In the genomic region with DNA sequence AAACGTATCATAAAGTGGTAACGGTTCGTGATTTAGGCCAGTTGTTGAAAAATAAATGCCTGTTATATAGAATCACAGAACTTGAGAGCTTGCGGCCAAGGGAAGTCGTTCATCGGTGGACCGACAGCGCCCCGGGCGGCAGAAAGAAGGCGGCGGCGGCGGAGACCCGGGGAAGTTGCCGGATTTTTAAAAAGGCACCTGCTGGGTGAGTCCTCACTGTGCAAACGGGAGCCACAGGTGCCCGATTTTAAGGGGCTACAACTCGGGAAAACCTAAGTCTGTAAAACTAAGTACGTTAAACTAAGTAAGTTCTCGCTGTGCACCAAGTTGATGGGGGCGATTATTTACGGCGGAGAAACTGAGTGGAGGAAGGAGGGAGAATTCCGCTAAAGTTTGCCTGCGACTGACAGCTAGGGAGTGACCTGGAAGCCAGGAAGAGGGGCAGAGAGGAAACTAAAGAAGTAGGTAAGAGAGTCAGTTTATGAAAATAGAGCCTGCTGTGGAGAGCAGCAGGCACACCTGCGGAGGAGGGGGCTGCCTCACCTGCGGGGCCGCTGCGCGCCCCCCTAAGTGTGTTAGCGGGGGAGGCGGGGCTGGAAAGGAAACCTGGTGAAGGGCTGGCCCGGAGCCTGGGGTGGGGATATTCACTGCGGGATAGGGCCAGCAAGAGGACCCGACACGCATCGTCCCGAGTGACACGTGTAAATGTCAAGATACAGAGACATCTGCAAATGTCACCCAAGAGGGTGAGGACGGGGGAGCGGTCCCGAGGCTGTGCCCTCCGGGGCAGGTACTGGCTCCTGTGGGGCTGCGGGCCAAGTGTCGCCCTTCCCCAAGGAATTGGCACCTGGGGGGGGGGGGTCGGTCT, we compare ENCODE assay signal across 9 cellular contexts. TPM values are rescaled to one million over a fixed set of nuclear protein-coding genes. Genes with fewer than 3 reads are reported as not detected.
DNase-seq lines count a peak whose midpoint lies in the region; ATAC-seq, FAIRE-seq and TF ChIP-seq lines count a peak whose summit lies in the region.
"Had no signal": no experiment of that assay in that cellular context is flagged by ENCODE, and none has a peak within 500 bp of the region (broad histone marks: within the 10 kb centered on the region; RNA-seq: fewer than 3 reads in every experiment).

No MANE protein-coding gene starts in this region.

- no peak overlapping the region for H2BK5ac ChIP-seq in H1 (ENCODE audit: low read depth, low read length)

- H3K23ac ChIP-seq in H1 (ENCODE audit: insufficient read length) = no peak overlapping the region

- POLR2A ChIA-PET in H1 (lab: Charles Lee; ENCODE audit: partially characterized antibody) = no interaction called here

- peak; percentile 81 to 89 for TF ChIP-seq RAD21 in H1 (IDR thresholded peaks at IDR 0.05 in 1 of 2, conservative IDR thresholded peaks at IDR 0.05 in 1 of 2; ENCODE audit: low read depth in 2 of 2, low read length in 2 of 2)

- no peak overlapping the region for H2BK15ac ChIP-seq in H1 (ENCODE audit: low read length)

- TF ChIP-seq POLR2A in H1 (IDR thresholded peaks at IDR 0.05; ENCODE audit: control extremely low read depth in 1 of 2, low read depth in 2 of 2, low read length in 2 of 2) = no peak

- H3K18ac ChIP-seq in H1 (ENCODE audit: extremely low read depth, low read length) = no peak overlapping the region

- H3K9me3 ChIP-seq in H1 (ENCODE audit: insufficient read depth in 2 of 2, low read depth in 1 of 2, low read length in 1 of 2) = no peaks in the 10 kb centered on the region; a peak in 1 of 4 replicates
- H3K9me3 ChIP-seq: neutrophil had no signal

- no peak overlapping the region for H3K4ac ChIP-seq in H1 (replicated peaks; ENCODE audit: insufficient read length, low read depth, low read length)

- H3K9ac ChIP-seq in H1 (replicated peaks in 1 of 4; ENCODE audit: extremely low read depth in 1 of 4, low read depth in 3 of 4, low read length in 3 of 4) = no peak overlapping the region

- H4K5ac ChIP-seq in H1 (ENCODE audit: insufficient read length, low read depth, low read length) = no peak overlapping the region

- H2BK12ac ChIP-seq in H1 (ENCODE audit: low read depth, low read length) = no peak overlapping the region

- H2BK120ac ChIP-seq in H1 (replicated peaks; ENCODE audit: low read depth, low read length) = no peak overlapping the region

- DNase-seq in Ammon's horn (ENCODE audit: low spot score) (peak; percentile 56), H1 (ENCODE audit: low read depth in 1 of 2, low spot score in 2 of 2) (peak in 1 of 2 experiments; percentile 85), lung microvascular endothelial cell (ENCODE audit: low read depth in 2 of 2) (peak; percentile 57 to 66), NAMALWA (ENCODE audit: low spot score) (no peak), NCI-H187 (lab: John Stamatoyannopoulos, UW) (no peak)
- peak; percentile 14 for DNase-seq in activated CD4-positive, alpha-beta T cell treated with anti-CD3 and anti-CD28 coated beads for 1 hour
- peak; percentile 14 to 30 for DNase-seq in stimulated activated CD8-positive, alpha-beta memory T cell treated with anti-CD3 and anti-CD28 coated beads, Interleukin-2, amount 100 ng/mL, for 48 hours (ENCODE audit: low read depth in 2 of 2)

- no peak overlapping the region for H3K56ac ChIP-seq in H1 (replicated peaks; ENCODE audit: insufficient read length, low read depth, low read length)

- H2AFZ ChIP-seq in H1 (ENCODE audit: low read length) = no peak overlapping the region

- peaks cover 13% of the 10 kb centered on the region for H3K23me2 ChIP-seq in H1 (ENCODE audit: low read depth, low read length)

- no peak overlapping the region for H3K14ac ChIP-seq in H1 (ENCODE audit: insufficient read length)

- H3K79me2 ChIP-seq in H1 (ENCODE audit: control insufficient read depth in 1 of 2, insufficient read depth in 2 of 2, low read length in 2 of 2) = no peaks in the 10 kb centered on the region

- no peaks in the 10 kb centered on the region for H3K36me3 ChIP-seq in H1 (ENCODE audit: control insufficient read depth in 2 of 4, insufficient read depth in 4 of 4, low read length in 3 of 4)
- H3K36me3 ChIP-seq: neutrophil had no signal

- no peak overlapping the region for H3K27ac ChIP-seq in H1 (ENCODE audit: low read depth, low read length)
- H3K27ac ChIP-seq: neutrophil had no signal

- H2AK5ac ChIP-seq in H1 (ENCODE audit: low read depth, low read length) = no peak overlapping the region

- 7% methylated on average over 40 of the region's 47 CpGs; no CpG with 5 or more reads in 1 of the 2 experiments for WGBS in H1 (ENCODE audit: extremely low coverage in 1 of 2, insufficient coverage in 1 of 2, insufficient read length in 1 of 2, insufficient replicate concordance in 2 of 2, low coverage in 1 of 2, low lambda C conversion rate in 2 of 2, missing lambda C conversion rate in 1 of 2), 2 experiments

- no peak overlapping the region for H4K91ac ChIP-seq in H1 (replicated peaks; ENCODE audit: insufficient read length, low read length)

- TF ChIP-seq EP300 in H1 (IDR thresholded peaks at IDR 0.05; ENCODE audit: borderline replicate concordance in 1 of 2, low read depth in 2 of 2, low read length in 2 of 2) = no peak

- peak; percentile 69 to 85 (median 72) for TF ChIP-seq CTCF in H1 (IDR thresholded peaks at IDR 0.05; ENCODE audit: control extremely low read depth in 1 of 3, insufficient read depth in 1 of 3, low read depth in 1 of 3, low read length in 3 of 3)

- H2BK20ac ChIP-seq in H1 (ENCODE audit: low read length) = no peak overlapping the region

- FAIRE-seq in H1 (lab: Jason Lieb, UNC) = no peak

- H3K4me3 ChIP-seq in H1 (ENCODE audit: extremely low read depth in 1 of 4, insufficient read depth in 2 of 4, low read depth in 3 of 4, low read length in 4 of 4) = peak overlapping the region; percentile 45 to 68 (median 61)

- peaks cover 10 to 28% (median 27%) of the 10 kb centered on the region in 4 experiments for H3K27me3 ChIP-seq in H1 (replicated peaks in 1 of 4; ENCODE audit: control insufficient read depth in 3 of 4, extremely low read depth in 1 of 4, insufficient read depth in 3 of 4, low read length in 3 of 4)

- peak; percentile 60 for ATAC-seq in HG02759 (IDR thresholded peaks at IDR 0.05; ENCODE audit: unreplicated experiment)

- H3K79me1 ChIP-seq in H1 (ENCODE audit: low read depth, low read length) = no peaks in the 10 kb centered on the region

- H4K20me1 ChIP-seq in H1 (replicated peaks in 1 of 2; ENCODE audit: control insufficient read depth in 1 of 2, insufficient read depth in 2 of 2, low read length in 2 of 2) = no peaks in the 10 kb centered on the region

- CTCF ChIA-PET in H1 (lab: Charles Lee; ENCODE audit: partially characterized antibody) = interaction anchor here (0.7 to 2.0 kb wide), 23 partner anchors 14 to 453 kb away, joined by 3 to 10 read pairs (median 3); no protein-coding TSS in a partner anchor

- H3K4me2 ChIP-seq in H1 (ENCODE audit: insufficient read depth in 1 of 2, low read depth in 2 of 2, low read length in 2 of 2) = peak overlapping the region; percentile 66 to 90

- H4K8ac ChIP-seq in H1 (ENCODE audit: extremely low read depth, insufficient read depth, low read length) = no peak overlapping the region

- peaks cover 0 to 2% (median 0%) of the 10 kb centered on the region in 4 experiments; a peak in 4 of 7 replicates for H3K4me1 ChIP-seq in H1 (replicated peaks in 1 of 4; ENCODE audit: control insufficient read depth in 3 of 4, insufficient read depth in 4 of 4, low read length in 3 of 4)

TF ChIP-seq in H1, 55 proteins besides CTCF, POLR2A, EP300 and RAD21:
- 0 out of 2 replicates have a peak, but pooled peaks have one; percentile 12 for TF ChIP-seq JUND (IDR thresholded peaks at IDR 0.05; ENCODE audit: low read length)
- no peak for TF ChIP-seq EGR1 (IDR thresholded peaks at IDR 0.05; ENCODE audit: borderline replicate concordance, low read depth, low read length)
- 0 out of 2 replicates have a peak, but pooled peaks have one; percentile 21 for TF ChIP-seq YY1 (IDR thresholded peaks at IDR 0.05; ENCODE audit: low read depth, low read length)
- TF ChIP-seq GABPA (IDR thresholded peaks at IDR 0.05; ENCODE audit: borderline replicate concordance, insufficient read depth, low read length) = no peak
- peak in 1 of 2 experiments; percentile 40; a peak in 1 of 4 replicates for TF ChIP-seq SIN3A (conservative IDR thresholded peaks at IDR 0.05 in 1 of 2, IDR thresholded peaks at IDR 0.05 in 1 of 2; ENCODE audit: low read depth in 1 of 2, low read length in 2 of 2)
- TF ChIP-seq SUZ12 (IDR thresholded peaks at IDR 0.05; ENCODE audit: low read length) = peak; percentile 17; the same call in 1 of the 2 replicates
- TF ChIP-seq RBBP5 (IDR thresholded peaks at IDR 0.05; ENCODE audit: borderline replicate concordance, low read depth, low read length) = no peak

RNA-seq across cellular contexts. Expression of gene ADAM12, which starts 1.0 kb away (rescaled TPM):
- total RNA-seq in H1 (2021; fragmentation: NEBNext Ultra II Directional; extraction: Animal tissue kit (Norgen Biotek cat#: 25700)) = 0.07 and 0.19 TPM in 2 replicates
- 0.17 and 0.20 TPM in 2 replicates for polyA plus RNA-seq in H1 (2011; rRNA removed)
- 0.13 TPM for polyA plus RNA-seq in H1 (2011; cell fraction: cytosol; rRNA removed)
- polyA plus RNA-seq in H1 (2011; cell fraction: nucleus; rRNA removed) = 0.51 TPM
- 0.11 to 0.30 TPM (median 0.21 TPM) in 4 replicates for polyA plus RNA-seq in H1 (2012, experiment 1 of 2)
- polyA plus RNA-seq in H1 (2012, experiment 2 of 2) = 0.03 TPM
- polyA plus RNA-seq in H1 (2013, experiment 1 of 2) = 0.47 TPM
- polyA plus RNA-seq in H1 (2013, experiment 2 of 2) = 0.09 TPM
- polyA minus RNA-seq in H1 (2011; rRNA and poly(A)+ RNA removed) = 0.12 and 0.54 TPM in 2 replicates
- polyA minus RNA-seq in H1 (2011; cell fraction: cytosol; rRNA and poly(A)+ RNA removed) = 0.66 TPM
- polyA minus RNA-seq in H1 (2011; cell fraction: nucleus; rRNA and poly(A)+ RNA removed) = 1.7 TPM
- total RNA-seq in lung microvascular endothelial cell = 0.20 and 0.65 TPM in 2 replicates

Comparison
In these comparisons a context has a peak if more than half of its experiments do, and no peak if none do; other contexts are left out.
1. DNase-seq: peak in Ammon's horn (single experiment), activated CD4-positive, alpha-beta T cell treated with anti-CD3 and anti-CD28 coated beads for 1 hour (single experiment), lung microvascular endothelial cell (2 of 2) and stimulated activated CD8-positive, alpha-beta memory T cell treated with anti-CD3 and anti-CD28 coated beads, Interleukin-2, amount 100 ng/mL, for 48 hours (2 of 2); none in NAMALWA (single experiment) and NCI-H187 (0 of 2).